ENCODE assay signal across 1 cellular context in the genomic region with DNA sequence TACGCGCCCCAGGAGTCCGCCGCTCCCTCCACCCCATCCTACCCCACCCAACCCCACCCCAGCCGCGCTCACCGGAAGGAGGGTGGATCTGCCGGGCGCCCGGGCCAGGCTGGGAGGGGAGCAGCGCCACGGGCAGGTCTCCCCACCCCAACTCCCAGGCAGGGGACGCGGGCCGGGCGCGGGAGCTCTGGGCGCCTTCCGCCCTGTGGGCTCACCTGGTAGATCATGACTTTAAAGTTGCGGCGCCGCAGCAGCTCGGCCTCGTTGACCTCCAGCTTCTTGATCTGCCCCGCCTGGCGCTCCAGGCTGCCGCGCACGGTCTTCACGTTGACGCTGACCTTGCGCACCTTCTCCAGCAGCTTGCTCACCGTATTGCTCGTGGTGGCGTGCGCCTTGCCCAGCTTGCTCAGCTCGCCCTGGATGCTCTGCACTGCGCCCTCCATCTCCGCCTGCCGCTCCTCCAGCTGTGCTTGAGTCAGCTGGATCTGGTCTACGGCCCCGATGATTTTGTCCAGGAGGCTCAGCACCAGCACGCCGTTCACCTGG.
TF ChIP-seq lines count a peak whose summit lies in the region.

No MANE protein-coding gene starts in this region.

TF ChIP-seq in GM23338, 12 proteins besides CTCF, POLR2A, EP300 and RAD21 (continued from another document):
- TF ChIP-seq, protein P1, sequence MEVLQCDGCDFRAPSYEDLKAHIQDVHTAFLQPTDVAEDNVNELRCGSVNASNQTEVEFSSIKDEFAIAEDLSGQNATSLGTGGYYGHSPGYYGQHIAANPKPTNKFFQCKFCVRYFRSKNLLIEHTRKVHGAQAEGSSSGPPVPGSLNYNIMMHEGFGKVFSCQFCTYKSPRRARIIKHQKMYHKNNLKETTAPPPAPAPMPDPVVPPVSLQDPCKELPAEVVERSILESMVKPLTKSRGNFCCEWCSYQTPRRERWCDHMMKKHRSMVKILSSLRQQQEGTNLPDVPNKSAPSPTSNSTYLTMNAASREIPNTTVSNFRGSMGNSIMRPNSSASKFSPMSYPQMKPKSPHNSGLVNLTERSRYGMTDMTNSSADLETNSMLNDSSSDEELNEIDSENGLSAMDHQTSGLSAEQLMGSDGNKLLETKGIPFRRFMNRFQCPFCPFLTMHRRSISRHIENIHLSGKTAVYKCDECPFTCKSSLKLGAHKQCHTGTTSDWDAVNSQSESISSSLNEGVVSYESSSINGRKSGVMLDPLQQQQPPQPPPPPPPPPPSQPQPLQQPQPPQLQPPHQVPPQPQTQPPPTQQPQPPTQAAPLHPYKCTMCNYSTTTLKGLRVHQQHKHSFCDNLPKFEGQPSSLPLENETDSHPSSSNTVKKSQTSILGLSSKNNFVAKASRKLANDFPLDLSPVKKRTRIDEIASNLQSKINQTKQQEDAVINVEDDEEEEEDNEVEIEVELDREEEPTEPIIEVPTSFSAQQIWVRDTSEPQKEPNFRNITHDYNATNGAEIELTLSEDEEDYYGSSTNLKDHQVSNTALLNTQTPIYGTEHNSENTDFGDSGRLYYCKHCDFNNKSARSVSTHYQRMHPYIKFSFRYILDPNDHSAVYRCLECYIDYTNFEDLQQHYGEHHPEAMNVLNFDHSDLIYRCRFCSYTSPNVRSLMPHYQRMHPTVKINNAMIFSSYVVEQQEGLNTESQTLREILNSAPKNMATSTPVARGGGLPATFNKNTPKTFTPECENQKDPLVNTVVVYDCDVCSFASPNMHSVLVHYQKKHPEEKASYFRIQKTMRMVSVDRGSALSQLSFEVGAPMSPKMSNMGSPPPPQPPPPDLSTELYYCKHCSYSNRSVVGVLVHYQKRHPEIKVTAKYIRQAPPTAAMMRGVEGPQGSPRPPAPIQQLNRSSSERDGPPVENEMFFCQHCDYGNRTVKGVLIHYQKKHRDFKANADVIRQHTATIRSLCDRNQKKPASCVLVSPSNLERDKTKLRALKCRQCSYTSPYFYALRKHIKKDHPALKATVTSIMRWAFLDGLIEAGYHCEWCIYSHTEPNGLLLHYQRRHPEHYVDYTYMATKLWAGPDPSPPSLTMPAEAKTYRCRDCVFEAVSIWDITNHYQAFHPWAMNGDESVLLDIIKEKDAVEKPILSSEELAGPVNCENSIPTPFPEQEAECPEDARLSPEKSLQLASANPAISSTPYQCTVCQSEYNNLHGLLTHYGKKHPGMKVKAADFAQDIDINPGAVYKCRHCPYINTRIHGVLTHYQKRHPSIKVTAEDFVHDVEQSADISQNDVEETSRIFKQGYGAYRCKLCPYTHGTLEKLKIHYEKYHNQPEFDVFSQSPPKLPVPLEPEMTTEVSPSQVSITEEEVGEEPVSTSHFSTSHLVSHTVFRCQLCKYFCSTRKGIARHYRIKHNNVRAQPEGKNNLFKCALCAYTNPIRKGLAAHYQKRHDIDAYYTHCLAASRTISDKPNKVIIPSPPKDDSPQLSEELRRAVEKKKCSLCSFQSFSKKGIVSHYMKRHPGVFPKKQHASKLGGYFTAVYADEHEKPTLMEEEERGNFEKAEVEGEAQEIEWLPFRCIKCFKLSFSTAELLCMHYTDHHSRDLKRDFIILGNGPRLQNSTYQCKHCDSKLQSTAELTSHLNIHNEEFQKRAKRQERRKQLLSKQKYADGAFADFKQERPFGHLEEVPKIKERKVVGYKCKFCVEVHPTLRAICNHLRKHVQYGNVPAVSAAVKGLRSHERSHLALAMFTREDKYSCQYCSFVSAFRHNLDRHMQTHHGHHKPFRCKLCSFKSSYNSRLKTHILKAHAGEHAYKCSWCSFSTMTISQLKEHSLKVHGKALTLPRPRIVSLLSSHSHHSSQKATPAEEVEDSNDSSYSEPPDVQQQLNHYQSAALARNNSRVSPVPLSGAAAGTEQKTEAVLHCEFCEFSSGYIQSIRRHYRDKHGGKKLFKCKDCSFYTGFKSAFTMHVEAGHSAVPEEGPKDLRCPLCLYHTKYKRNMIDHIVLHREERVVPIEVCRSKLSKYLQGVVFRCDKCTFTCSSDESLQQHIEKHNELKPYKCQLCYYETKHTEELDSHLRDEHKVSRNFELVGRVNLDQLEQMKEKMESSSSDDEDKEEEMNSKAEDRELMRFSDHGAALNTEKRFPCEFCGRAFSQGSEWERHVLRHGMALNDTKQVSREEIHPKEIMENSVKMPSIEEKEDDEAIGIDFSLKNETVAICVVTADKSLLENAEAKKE (CRISPR knock-in tag; IDR thresholded peaks at IDR 0.05): no peak
- TF ChIP-seq, protein P2, sequence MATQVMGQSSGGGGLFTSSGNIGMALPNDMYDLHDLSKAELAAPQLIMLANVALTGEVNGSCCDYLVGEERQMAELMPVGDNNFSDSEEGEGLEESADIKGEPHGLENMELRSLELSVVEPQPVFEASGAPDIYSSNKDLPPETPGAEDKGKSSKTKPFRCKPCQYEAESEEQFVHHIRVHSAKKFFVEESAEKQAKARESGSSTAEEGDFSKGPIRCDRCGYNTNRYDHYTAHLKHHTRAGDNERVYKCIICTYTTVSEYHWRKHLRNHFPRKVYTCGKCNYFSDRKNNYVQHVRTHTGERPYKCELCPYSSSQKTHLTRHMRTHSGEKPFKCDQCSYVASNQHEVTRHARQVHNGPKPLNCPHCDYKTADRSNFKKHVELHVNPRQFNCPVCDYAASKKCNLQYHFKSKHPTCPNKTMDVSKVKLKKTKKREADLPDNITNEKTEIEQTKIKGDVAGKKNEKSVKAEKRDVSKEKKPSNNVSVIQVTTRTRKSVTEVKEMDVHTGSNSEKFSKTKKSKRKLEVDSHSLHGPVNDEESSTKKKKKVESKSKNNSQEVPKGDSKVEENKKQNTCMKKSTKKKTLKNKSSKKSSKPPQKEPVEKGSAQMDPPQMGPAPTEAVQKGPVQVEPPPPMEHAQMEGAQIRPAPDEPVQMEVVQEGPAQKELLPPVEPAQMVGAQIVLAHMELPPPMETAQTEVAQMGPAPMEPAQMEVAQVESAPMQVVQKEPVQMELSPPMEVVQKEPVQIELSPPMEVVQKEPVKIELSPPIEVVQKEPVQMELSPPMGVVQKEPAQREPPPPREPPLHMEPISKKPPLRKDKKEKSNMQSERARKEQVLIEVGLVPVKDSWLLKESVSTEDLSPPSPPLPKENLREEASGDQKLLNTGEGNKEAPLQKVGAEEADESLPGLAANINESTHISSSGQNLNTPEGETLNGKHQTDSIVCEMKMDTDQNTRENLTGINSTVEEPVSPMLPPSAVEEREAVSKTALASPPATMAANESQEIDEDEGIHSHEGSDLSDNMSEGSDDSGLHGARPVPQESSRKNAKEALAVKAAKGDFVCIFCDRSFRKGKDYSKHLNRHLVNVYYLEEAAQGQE (IDR thresholded peaks at IDR 0.05; ENCODE audit: unreplicated experiment): no peak
- no peak for TF ChIP-seq EZH2phosphoT487 (IDR thresholded peaks at IDR 0.05; ENCODE audit: unreplicated experiment)
- TF ChIP-seq ZNF114 (CRISPR knock-in tag; IDR thresholded peaks at IDR 0.05): no peak
- no peak for TF ChIP-seq EZH2 (IDR thresholded peaks at IDR 0.05; ENCODE audit: low read depth, unreplicated experiment)
- TF ChIP-seq STAT1 (IDR thresholded peaks at IDR 0.05; ENCODE audit: unreplicated experiment): no peak
